In genomic region chr9:126700903-126701819, GRCh38 we compare ENCODE assay signal across 2 cellular contexts.
TF ChIP-seq lines count a peak whose summit lies in the region.

No MANE protein-coding gene starts in this region.

TF ChIP-seq in SK-N-SH, 30 proteins besides CTCF, POLR2A, EP300 and RAD21:
- TF ChIP-seq REST (IDR thresholded peaks at IDR 0.05; ENCODE audit: low read depth, low read length), result no peak

TF ChIP-seq in SK-N-SH treated with all-trans-retinoic acid at 6 μM for 48 hours, 23 proteins besides CTCF, POLR2A, EP300 and RAD21:
- TF ChIP-seq BACH2 (CRISPR knock-in tag; IDR thresholded peaks at IDR 0.05; ENCODE audit: borderline replicate concordance) (no peak), ARNTL (CRISPR knock-in tag; IDR thresholded peaks at IDR 0.05; ENCODE audit: borderline replicate concordance, low read depth) (no peak), SNAI2 (CRISPR knock-in tag; IDR thresholded peaks at IDR 0.05) (no peak), ZNF70 (CRISPR knock-in tag; IDR thresholded peaks at IDR 0.05) (no peak), GLIS3 (CRISPR knock-in tag; IDR thresholded peaks at IDR 0.05) (no peak), PATZ1 (CRISPR knock-in tag; IDR thresholded peaks at IDR 0.05; ENCODE audit: borderline replicate concordance) (no peak), ZFP30 (CRISPR knock-in tag; IDR thresholded peaks at IDR 0.05) (no peak), TCF4 (CRISPR knock-in tag; IDR thresholded peaks at IDR 0.05; ENCODE audit: borderline replicate concordance) (no peak), CREB5 (CRISPR knock-in tag; IDR thresholded peaks at IDR 0.05; ENCODE audit: low read depth) (no peak), TSHZ2 (CRISPR knock-in tag; IDR thresholded peaks at IDR 0.05) (no peak), ZNF8 (CRISPR knock-in tag; IDR thresholded peaks at IDR 0.05) (no peak)
- TF ChIP-seq, protein P1, sequence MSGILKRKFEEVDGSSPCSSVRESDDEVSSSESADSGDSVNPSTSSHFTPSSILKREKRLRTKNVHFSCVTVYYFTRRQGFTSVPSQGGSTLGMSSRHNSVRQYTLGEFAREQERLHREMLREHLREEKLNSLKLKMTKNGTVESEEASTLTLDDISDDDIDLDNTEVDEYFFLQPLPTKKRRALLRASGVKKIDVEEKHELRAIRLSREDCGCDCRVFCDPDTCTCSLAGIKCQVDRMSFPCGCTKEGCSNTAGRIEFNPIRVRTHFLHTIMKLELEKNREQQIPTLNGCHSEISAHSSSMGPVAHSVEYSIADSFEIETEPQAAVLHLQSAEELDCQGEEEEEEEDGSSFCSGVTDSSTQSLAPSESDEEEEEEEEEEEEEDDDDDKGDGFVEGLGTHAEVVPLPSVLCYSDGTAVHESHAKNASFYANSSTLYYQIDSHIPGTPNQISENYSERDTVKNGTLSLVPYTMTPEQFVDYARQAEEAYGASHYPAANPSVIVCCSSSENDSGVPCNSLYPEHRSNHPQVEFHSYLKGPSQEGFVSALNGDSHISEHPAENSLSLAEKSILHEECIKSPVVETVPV (CRISPR knock-in tag; IDR thresholded peaks at IDR 0.05), result no peak
TF ChIP-seq in SK-N-SH treated with all-trans-retinoic acid at 6 μM for 48 hours: peak in this region for 0.
